ENCODE assay signal across 16 cellular contexts in the genomic region with DNA sequence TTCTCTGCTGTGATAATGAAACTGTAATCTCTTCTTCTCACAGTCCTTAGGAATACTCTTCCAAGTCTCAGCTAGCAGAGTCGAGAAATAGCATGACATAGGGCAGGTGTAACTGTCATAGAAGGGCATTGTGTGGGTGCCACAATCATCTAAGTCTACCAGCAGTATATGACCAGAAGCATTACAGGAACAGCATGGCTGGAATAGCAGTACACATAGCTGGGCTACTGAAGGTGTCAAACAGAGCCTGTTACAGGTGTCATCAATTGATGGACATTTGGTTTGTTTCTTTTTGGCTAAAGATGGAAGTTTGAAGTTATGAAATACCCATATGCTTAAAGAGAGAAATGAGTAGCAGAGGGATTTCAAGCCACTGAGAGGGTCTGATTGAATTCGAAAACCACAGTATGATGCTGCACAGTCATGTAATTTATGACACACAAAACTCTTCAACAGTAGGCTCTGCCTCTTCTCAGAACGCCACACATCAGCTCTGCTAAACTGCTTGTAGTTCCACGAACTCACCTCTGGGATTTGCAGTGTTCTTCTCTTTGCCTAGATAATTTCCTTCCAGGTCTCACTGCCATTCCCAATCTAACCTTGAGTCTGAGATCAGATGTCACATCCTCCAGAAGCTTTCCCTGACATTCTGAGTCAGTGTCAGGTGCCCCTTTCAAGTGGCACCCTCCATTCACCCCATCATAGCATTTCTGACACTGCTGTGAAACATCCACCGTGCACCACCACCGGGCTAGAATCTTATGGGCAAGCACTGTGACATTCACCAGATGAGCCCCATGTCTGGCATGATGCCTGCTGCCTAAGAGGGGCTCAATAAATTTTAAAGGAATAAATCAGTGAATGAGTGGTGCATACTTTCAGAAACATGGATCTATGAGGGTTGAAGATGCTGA.
A peak's percentile ranks its signal among the peaks of the same experiment; 100 is the strongest.
DNase-seq lines count a peak whose midpoint lies in the region; ATAC-seq, FAIRE-seq and TF ChIP-seq lines count a peak whose summit lies in the region.
"Had no signal": no experiment of that assay in that cellular context is flagged by ENCODE, and none has a peak within 500 bp of the region (broad histone marks: within the 10 kb centered on the region; RNA-seq: fewer than 3 reads in every experiment).

No MANE protein-coding gene starts in this region.

- H3K27me3 Mint-ChIP-seq in activated CD4-positive, alpha-beta T cell treated with anti-CD3 and anti-CD28 coated beads for 36 hours = no peaks in the 10 kb centered on the region
- H3K27me3 Mint-ChIP-seq in CD4-positive, alpha-beta memory T cell = no peaks in the 10 kb centered on the region

- no peaks in the 10 kb centered on the region; a peak in 1 of 5 replicates for H3K27me3 ChIP-seq in K562 (ENCODE audit: control insufficient read depth in 2 of 2, insufficient read depth in 2 of 2, low read length in 2 of 2)
- H3K27me3 ChIP-seq in CD4-positive, alpha-beta memory T cell (ENCODE audit: insufficient read depth, low read length) = no peaks in the 10 kb centered on the region
- H3K27me3 ChIP-seq: MG63 had no signal

- H3K9ac ChIP-seq in K562 (ENCODE audit: insufficient read depth in 1 of 2, low read depth in 2 of 2, low read length in 2 of 2) = no peak overlapping the region

- H4K20me1 ChIP-seq in K562 (replicated peaks; ENCODE audit: control insufficient read depth, insufficient read depth, low read length) = no peaks in the 10 kb centered on the region

- TF ChIP-seq POLR2A in K562 (conservative IDR thresholded peaks at IDR 0.05) = no peak

- TF ChIP-seq RAD21 in K562 (CRISPR knock-in tag; conservative IDR thresholded peaks at IDR 0.05 in 1 of 2, IDR thresholded peaks at IDR 0.05 in 1 of 2) = no peak

- H3K4me1 Mint-ChIP-seq in activated CD4-positive, alpha-beta T cell treated with anti-CD3 and anti-CD28 coated beads for 36 hours = peaks cover 14% of the 10 kb centered on the region
- no peaks in the 10 kb centered on the region for H3K4me1 Mint-ChIP-seq in CD4-positive, alpha-beta memory T cell

- H3K36me3 ChIP-seq in K562 (ENCODE audit: control insufficient read depth, insufficient read depth, low read length) = peaks cover 6% of the 10 kb centered on the region; the same call in 1 of the 3 replicates
- H3K36me3 ChIP-seq in CD4-positive, alpha-beta memory T cell (ENCODE audit: insufficient read depth, low read length) = no peaks in the 10 kb centered on the region
- H3K36me3 ChIP-seq: MG63 had no signal

- BruUV-seq in K562 (replicated peaks; lab: Mats Ljungman, UMichigan) = no TSS peak

- H3K4me3 Mint-ChIP-seq in activated CD4-positive, alpha-beta T cell treated with anti-CD3 and anti-CD28 coated beads for 36 hours = no peak overlapping the region
- H3K4me3 Mint-ChIP-seq in CD4-positive, alpha-beta memory T cell = no peak overlapping the region

- intact Hi-C loops in activated CD4-positive, alpha-beta T cell treated with anti-CD3 and anti-CD28 coated beads for 36 hours (cut with DNase I, micrococcal nuclease) = no loop called here
- intact Hi-C loops in K562 (cut with micrococcal nuclease) = no loop called here
- intact Hi-C loops in CD4-positive, alpha-beta memory T cell (cut with micrococcal nuclease) = no loop called here

- no peak overlapping the region for H3K27ac Mint-ChIP-seq in activated CD4-positive, alpha-beta T cell treated with anti-CD3 and anti-CD28 coated beads for 36 hours
- no peak overlapping the region for H3K27ac Mint-ChIP-seq in CD4-positive, alpha-beta memory T cell

- H3K9me3 ChIP-seq in K562 (replicated peaks; ENCODE audit: control insufficient read depth, insufficient read depth, low read depth, low read length) = no peaks in the 10 kb centered on the region
- no peaks in the 10 kb centered on the region for H3K9me3 ChIP-seq in CD4-positive, alpha-beta memory T cell (ENCODE audit: control insufficient read depth in 1 of 2, low read length in 2 of 2)

- no peak overlapping the region for H3K4me2 ChIP-seq in K562 (ENCODE audit: insufficient read depth, low read length)

- ATAC-seq in activated CD4-positive, alpha-beta T cell treated with anti-CD3 and anti-CD28 coated beads for 36 hours = peak; percentile 92
- ATAC-seq in GM21360 (IDR thresholded peaks at IDR 0.05; ENCODE audit: unreplicated experiment) (peak; percentile 54), HG03039 (IDR thresholded peaks at IDR 0.05; ENCODE audit: unreplicated experiment) (peak; percentile 91), K562 (peak; percentile 52), GM19397 (IDR thresholded peaks at IDR 0.05; ENCODE audit: unreplicated experiment) (no peak)

- no peaks in the 10 kb centered on the region for H3K9me3 Mint-ChIP-seq in activated CD4-positive, alpha-beta T cell treated with anti-CD3 and anti-CD28 coated beads for 36 hours (ENCODE audit: low read depth)
- H3K9me3 Mint-ChIP-seq in CD4-positive, alpha-beta memory T cell = peaks cover 0 to 7% (median 3%) of the 10 kb centered on the region in 8 donors

- POLR2A ChIA-PET in activated CD4-positive, alpha-beta T cell treated with anti-CD3 and anti-CD28 coated beads for 36 hours (lab: Charles Lee) = no interaction called here
- POLR2A ChIA-PET in K562 (lab: Yijun Ruan, JAX) = interaction anchor here (0.6 kb wide), 1 partner anchor 33 kb away, joined by 3 read pairs; no protein-coding TSS in a partner anchor
- POLR2A ChIA-PET in CD4-positive, alpha-beta memory T cell (lab: Charles Lee; ENCODE audit: partially characterized antibody) = no interaction called here

- H3K36me3 Mint-ChIP-seq in activated CD4-positive, alpha-beta T cell treated with anti-CD3 and anti-CD28 coated beads for 36 hours (ENCODE audit: low read depth) = no peaks in the 10 kb centered on the region
- H3K36me3 Mint-ChIP-seq in CD4-positive, alpha-beta memory T cell = peaks cover 0 to 14% of the 10 kb centered on the region in 2 donors

- no peaks in the 10 kb centered on the region for H3K9me1 ChIP-seq in K562 (ENCODE audit: control insufficient read depth, insufficient read depth, low read length)

- 24% methylated on average over 6 of the region's 6 CpGs for WGBS in K562 (ENCODE audit: insufficient coverage, low coverage, missing lambda C conversion rate)

- no peak overlapping the region for H3K27ac ChIP-seq in K562 (ENCODE audit: extremely low read depth, low read depth, low read length)
- no peak overlapping the region for H3K27ac ChIP-seq in CD4-positive, alpha-beta memory T cell (ENCODE audit: low read depth, low read length)

- H2AFZ ChIP-seq in K562 (ENCODE audit: low read depth, low read length) = no peak overlapping the region

- peak; percentile 21 for DNase-seq in activated CD4-positive, alpha-beta T cell treated with anti-CD3 and anti-CD28 coated beads for 36 hours
- no peak for DNase-seq in activated CD4-positive, alpha-beta T cell treated with anti-CD3 and anti-CD28 coated beads for 48 hours
- DNase-seq in K562 (ENCODE audit: extremely low read depth in 1 of 4, low spot score in 3 of 4) (no peak), ACHN (no peak)
- DNase-seq in CD4-positive, alpha-beta memory T cell = no peak
- DNase-seq: activated CD4-positive, alpha-beta T cell treated with anti-CD3 and anti-CD28 coated beads, Interleukin-2, amount 50 U/mL, for 4 hours; aorta; DMS79 treated with DMSO at 0.1 percent for 48 hours; glutamatergic neuron; MG63; NCI-H526; occipital lobe had no signal

- in situ Hi-C loops in K562 (cut with MboI) (loop anchor here (25.0 kb wide), 1 partner anchor 612 kb away; no protein-coding TSS in a partner anchor), ACHN (cut with HindIII; ENCODE audit: low pct_ligation_motif_present, low pct_unique_long_range_greater_than_20kb, low sequenced_read_pairs) (no loop called here)

- no peak for TF ChIP-seq CTCF in K562 (IDR thresholded peaks at IDR 0.05 in 2 of 3, conservative IDR thresholded peaks at IDR 0.05 in 1 of 3; ENCODE audit: insufficient read depth in 2 of 3, low read depth in 1 of 3, low read length in 3 of 3)

- CTCF ChIA-PET in activated CD4-positive, alpha-beta T cell treated with anti-CD3 and anti-CD28 coated beads for 36 hours (lab: Charles Lee) = interaction anchor here (0.8 kb wide), 1 partner anchor 9 kb away, joined by 4 read pairs; no protein-coding TSS in a partner anchor
- CTCF ChIA-PET in K562 (lab: Yijun Ruan, JAX; ENCODE audit: low intra/inter-chr PET ratio) = no interaction called here
- CTCF ChIA-PET in CD4-positive, alpha-beta memory T cell (lab: Charles Lee; ENCODE audit: partially characterized antibody) = no interaction called here

- no peaks in the 10 kb centered on the region for H3K79me2 ChIP-seq in K562 (ENCODE audit: control insufficient read depth, insufficient read depth, low read length)

- H3K4me3 ChIP-seq in K562 = no peak overlapping the region
- no peak overlapping the region for H3K4me3 ChIP-seq in CD4-positive, alpha-beta memory T cell (ENCODE audit: low read length in 2 of 2)
- H3K4me3 ChIP-seq: MG63 had no signal

- no peak for TF ChIP-seq EP300 in K562 (IDR thresholded peaks at IDR 0.05; ENCODE audit: low read length)

- FAIRE-seq in K562 (lab: Jason Lieb, UNC) = peak; percentile 48
- FAIRE-seq: GM19239 had no signal

- H3K4me1 ChIP-seq in K562 (replicated peaks in 1 of 2; ENCODE audit: control insufficient read depth in 2 of 2, insufficient read depth in 2 of 2, low read length in 2 of 2) = no peaks in the 10 kb centered on the region
- H3K4me1 ChIP-seq in CD4-positive, alpha-beta memory T cell (ENCODE audit: insufficient read depth, low read length) = no peaks in the 10 kb centered on the region

TF ChIP-seq in K562, 482 proteins besides CTCF, POLR2A, EP300 and RAD21 (continues in another document):
- TF ChIP-seq ZNF274 (IDR thresholded peaks at IDR 0.05; ENCODE audit: borderline replicate concordance, low read depth, low read length) (no peak), HNRNPLL (IDR thresholded peaks at IDR 0.05; ENCODE audit: low read depth, low read length, poor library complexity, severe bottlenecking) (no peak), ZNF644 (tag; IDR thresholded peaks at IDR 0.05; ENCODE audit: low read depth) (no peak), NCOA6 (IDR thresholded peaks at IDR 0.05) (no peak), HMG20A (CRISPR knock-in tag; conservative IDR thresholded peaks at IDR 0.05) (no peak)
